Comparison of ENCODE assay signal across 8 cellular contexts in the genomic region with DNA sequence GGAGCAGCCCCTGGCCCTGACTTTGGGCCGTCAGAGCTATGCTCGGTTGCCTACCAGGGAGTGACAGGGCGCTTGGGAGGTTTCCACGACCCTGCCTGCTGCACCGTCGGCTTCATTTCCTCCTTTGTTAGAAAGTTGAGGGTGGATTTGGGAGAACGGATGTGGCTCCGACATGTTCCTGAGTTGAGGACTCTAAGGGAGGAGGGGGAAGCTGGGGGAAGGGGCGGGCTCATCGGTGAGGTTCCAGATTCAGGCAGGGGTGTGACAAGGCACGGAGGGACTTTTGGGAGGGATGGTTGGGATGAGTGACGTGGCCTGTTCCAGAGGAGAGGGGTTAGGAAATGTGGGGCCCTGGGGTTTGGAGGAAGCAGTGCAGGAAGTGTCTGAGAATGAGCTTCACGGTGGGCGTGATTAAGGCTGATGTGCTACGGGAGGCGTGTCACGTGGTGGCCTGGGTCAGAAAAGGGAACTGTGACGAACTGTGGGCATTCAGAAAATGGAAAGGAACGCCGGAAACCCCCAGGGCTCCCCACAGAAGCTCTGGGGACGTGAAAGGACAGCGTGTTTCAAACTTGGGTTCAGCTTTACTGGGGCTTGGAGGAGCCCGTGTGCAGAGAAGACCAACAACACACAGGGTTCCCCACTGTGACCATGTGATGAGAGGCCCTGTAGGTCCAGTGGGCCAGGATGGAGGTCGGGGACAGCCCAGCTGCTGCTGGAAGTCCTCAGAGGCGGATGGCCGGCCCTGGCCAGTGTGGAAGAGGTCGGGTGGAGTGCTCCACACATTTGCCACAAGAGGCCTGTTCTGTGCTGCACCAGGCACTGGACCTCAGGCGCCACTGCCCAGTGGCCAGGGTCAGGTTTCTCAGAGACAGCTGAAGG.
DNase-seq lines count a peak whose midpoint lies in the region; ATAC-seq and TF ChIP-seq lines count a peak whose summit lies in the region.

No MANE protein-coding gene starts in this region.

- no peaks in the 10 kb centered on the region for H3K27me3 ChIP-seq in muscle layer of colon (ENCODE audit: control insufficient read depth in 1 of 2, insufficient read depth in 2 of 2, low read length in 2 of 2)

- H3K4me1 ChIP-seq in muscle layer of colon (ENCODE audit: insufficient read depth, low read length) = peaks cover 13% of the 10 kb centered on the region

- peaks cover 36% of the 10 kb centered on the region for H3K36me3 Mint-ChIP-seq in stimulated activated memory B cell treated with anti-CD40 and anti-IgM and Interleukin-4, amounts not matched to agents 10 μg/mL and 1 μg/mL and 100 μg/mL, for 72 hours

- no peaks in the 10 kb centered on the region for H3K36me3 ChIP-seq in muscle layer of colon (ENCODE audit: insufficient read depth, low read length)

- H3K27me3 Mint-ChIP-seq in stimulated activated memory B cell treated with anti-CD40 and anti-IgM and Interleukin-4, amounts not matched to agents 10 μg/mL and 1 μg/mL and 100 μg/mL, for 72 hours = no peaks in the 10 kb centered on the region

- no peaks in the 10 kb centered on the region for H3K9me3 ChIP-seq in muscle layer of colon (ENCODE audit: low read length)

- H3K9ac ChIP-seq in muscle layer of colon (ENCODE audit: low read length) = no peak overlapping the region

- peak overlapping the region; percentile 97 for H3K27ac Mint-ChIP-seq in stimulated activated memory B cell treated with anti-CD40 and anti-IgM and Interleukin-4, amounts not matched to agents 10 μg/mL and 1 μg/mL and 100 μg/mL, for 72 hours

- H3K4me1 Mint-ChIP-seq in stimulated activated memory B cell treated with anti-CD40 and anti-IgM and Interleukin-4, amounts not matched to agents 10 μg/mL and 1 μg/mL and 100 μg/mL, for 72 hours = peaks cover 84% of the 10 kb centered on the region

- ATAC-seq in GM18858 (IDR thresholded peaks at IDR 0.05; ENCODE audit: unreplicated experiment) = peak; percentile 30
- peak; percentile 39 for ATAC-seq in HG03097 (IDR thresholded peaks at IDR 0.05; ENCODE audit: low FRiP score, unreplicated experiment)
- peak; percentile 82 for ATAC-seq in stimulated activated memory B cell treated with anti-CD40 and anti-IgM and Interleukin-4, amounts not matched to agents 10 μg/mL and 1 μg/mL and 100 μg/mL, for 72 hours
- no peak for ATAC-seq in HG03460 (IDR thresholded peaks at IDR 0.05; ENCODE audit: unreplicated experiment)

- TF ChIP-seq CTCF in cardiac fibroblast (IDR thresholded peaks at IDR 0.05; ENCODE audit: low read depth, low read length) = no peak

- DNase-seq in T1000 (lab: John Stamatoyannopoulos, UW) (peak; percentile 73), cardiac fibroblast (ENCODE audit: low read depth in 2 of 2) (peak; percentile 77 to 88), NCI-H1092 (lab: John Stamatoyannopoulos, UW) (no peak)

- H3K4me3 Mint-ChIP-seq in stimulated activated memory B cell treated with anti-CD40 and anti-IgM and Interleukin-4, amounts not matched to agents 10 μg/mL and 1 μg/mL and 100 μg/mL, for 72 hours = peak overlapping the region; percentile 65

- H3K4me3 ChIP-seq in cardiac fibroblast (replicated peaks in 1 of 2; ENCODE audit: low read depth in 2 of 2, low read length in 2 of 2) = peak overlapping the region in 1 of 2 donors; percentile 10
- no peak overlapping the region for H3K4me3 ChIP-seq in muscle layer of colon (ENCODE audit: low read depth in 1 of 2, low read length in 2 of 2)

- peak overlapping the region; percentile 58 for H3K27ac ChIP-seq in muscle layer of colon (ENCODE audit: low read depth, low read length)

- no peaks in the 10 kb centered on the region for H3K9me3 Mint-ChIP-seq in stimulated activated memory B cell treated with anti-CD40 and anti-IgM and Interleukin-4, amounts not matched to agents 10 μg/mL and 1 μg/mL and 100 μg/mL, for 72 hours
